Comparison of ENCODE assay signal across 10 cellular contexts in the genomic region with DNA sequence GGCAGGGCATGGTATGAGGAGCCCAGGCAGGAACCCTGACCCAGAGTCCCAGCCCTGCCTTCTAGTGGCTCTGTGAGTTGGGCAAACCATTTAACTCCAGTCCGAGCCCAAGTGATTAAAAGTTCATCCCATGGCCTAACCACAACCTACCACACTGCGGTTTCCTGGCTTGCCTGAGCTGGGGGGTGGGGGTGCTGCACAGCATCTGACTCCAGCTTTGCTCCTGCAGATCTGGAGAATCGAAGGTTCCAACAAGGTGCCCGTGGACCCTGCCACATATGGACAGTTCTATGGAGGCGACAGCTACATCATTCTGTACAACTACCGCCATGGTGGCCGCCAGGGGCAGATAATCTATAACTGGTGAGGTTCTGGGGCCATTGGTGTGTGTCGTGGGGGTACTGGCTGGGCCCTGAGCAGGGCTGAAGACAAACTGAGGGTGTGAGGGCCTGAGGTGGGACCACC. TPM values are rescaled to one million over a fixed set of nuclear protein-coding genes. Genes with fewer than 3 reads are reported as not detected.
DNase-seq lines count a peak whose midpoint lies in the region; ATAC-seq and TF ChIP-seq lines count a peak whose summit lies in the region.
"Had no signal": no experiment of that assay in that cellular context is flagged by ENCODE, and none has a peak within 500 bp of the region (broad histone marks: within the 10 kb centered on the region; RNA-seq: fewer than 3 reads in every experiment).

No MANE protein-coding gene starts in this region.

- peak overlapping the region; percentile 81 for H2AK5ac ChIP-seq in mesenchymal stem cell (ENCODE audit: low read length, severe bottlenecking)

- H3K27ac ChIP-seq in ascending aorta = peak overlapping the region; percentile 98 to 99
- peak overlapping the region; percentile 55 for H3K27ac ChIP-seq in mesenchymal stem cell (ENCODE audit: low read length, poor library complexity, severe bottlenecking)
- peak overlapping the region in 2 of 4 donors; percentile 44 to 77 for H3K27ac ChIP-seq in body of pancreas
- H3K27ac ChIP-seq: C4-2B had no signal

- H3K27me3 ChIP-seq in ascending aorta (no peaks in the 10 kb centered on the region), mesenchymal stem cell (ENCODE audit: control insufficient read depth in 1 of 2, insufficient read depth in 1 of 2, low read length in 2 of 2) (no peaks in the 10 kb centered on the region), body of pancreas (no peaks in the 10 kb centered on the region)

- no peak overlapping the region for H4K91ac ChIP-seq in mesenchymal stem cell (ENCODE audit: low read length)

- no peaks in the 10 kb centered on the region for H3K9me3 ChIP-seq in ascending aorta
- no peaks in the 10 kb centered on the region for H3K9me3 ChIP-seq in mesenchymal stem cell (ENCODE audit: control insufficient read depth, low read length)
- H3K9me3 ChIP-seq in body of pancreas = no peaks in the 10 kb centered on the region

- H3K36me3 ChIP-seq in ascending aorta = peaks cover 84 to 93% of the 10 kb centered on the region in 2 donors
- H3K36me3 ChIP-seq in mesenchymal stem cell (ENCODE audit: control insufficient read depth in 1 of 2, insufficient read depth in 2 of 2, low read depth in 1 of 2, low read length in 2 of 2) = peaks cover 63 to 88% of the 10 kb centered on the region in 2 experiments
- no peaks in the 10 kb centered on the region for H3K36me3 ChIP-seq in body of pancreas (replicated peaks in 1 of 2; ENCODE audit: insufficient read depth in 1 of 2, low read depth in 2 of 2)

- H3K4me1 ChIP-seq in ascending aorta = peaks cover 20 to 71% of the 10 kb centered on the region in 2 donors
- H3K4me1 ChIP-seq in mesenchymal stem cell (ENCODE audit: control insufficient read depth, insufficient read depth, low read depth, low read length) = peaks cover 14% of the 10 kb centered on the region
- peaks cover 41% of the 10 kb centered on the region for H3K4me1 ChIP-seq in body of pancreas

- no peak overlapping the region for H2AFZ ChIP-seq in mesenchymal stem cell (ENCODE audit: low read depth, low read length)

- no peak for TF ChIP-seq POLR2A in body of pancreas (IDR thresholded peaks at IDR 0.05)

- H3K4ac ChIP-seq in mesenchymal stem cell (ENCODE audit: low read depth in 1 of 2, low read length in 2 of 2) = peak overlapping the region; percentile 19 to 69

- 85% methylated on average over 8 of the region's 8 CpGs for WGBS in mesenchymal stem cell
- WGBS in body of pancreas, 2 donors = 92% methylated on average over 8 of the region's 8 CpGs

- peak overlapping the region; percentile 15 to 73 for H3K18ac ChIP-seq in mesenchymal stem cell (ENCODE audit: low read depth in 1 of 2, low read length in 2 of 2)

- no peak overlapping the region for H2BK15ac ChIP-seq in mesenchymal stem cell (ENCODE audit: low read depth, poor library complexity, severe bottlenecking)

- peak; percentile 2 for DNase-seq in stimulated activated naive CD4-positive, alpha-beta T cell treated with Interleukin-2 at 50 U/mL for 16 hours (lab: John Stamatoyannopoulos, UW)
- no peak for DNase-seq in stimulated activated naive CD4-positive, alpha-beta T cell (lab: John Stamatoyannopoulos, UW)
- DNase-seq in ascending aorta (ENCODE audit: low spot score in 2 of 2) (peak in 1 of 2 donors; percentile 61), mesenchymal stem cell (peak; percentile 66), body of pancreas (no peak), NCI-H510A (lab: John Stamatoyannopoulos, UW) (no peak)
- DNase-seq: activated T-cell treated with anti-CD3 and anti-CD28 coated beads, Interleukin-2, amount 50 U/mL, for 24 hours had no signal

- no peak overlapping the region for H2BK5ac ChIP-seq in mesenchymal stem cell (ENCODE audit: low read depth, low read length, poor library complexity, severe bottlenecking)

- peak overlapping the region in 1 of 2 experiments; percentile 48 for H3K14ac ChIP-seq in mesenchymal stem cell (ENCODE audit: low read length in 2 of 2)

- H3K4me3 ChIP-seq in ascending aorta (no peak overlapping the region), mesenchymal stem cell (ENCODE audit: insufficient read depth in 1 of 2, low read depth in 1 of 2, low read length in 2 of 2) (no peak overlapping the region), body of pancreas (no peak overlapping the region)

- peak overlapping the region; percentile 20 to 88 for H2BK12ac ChIP-seq in mesenchymal stem cell (ENCODE audit: low read length in 2 of 2)

- TF ChIP-seq CTCF in ascending aorta (IDR thresholded peaks at IDR 0.05) (no peak), body of pancreas (IDR thresholded peaks at IDR 0.05) (no peak)

- H2BK120ac ChIP-seq in mesenchymal stem cell (ENCODE audit: low read depth, low read length) = no peak overlapping the region

- intact Hi-C loops in ascending aorta (cut with DNase I) (loop anchor here (2.0 kb wide), 1 partner anchor 52 kb away; no protein-coding TSS in a partner anchor), body of pancreas (cut with DNase I) (no loop called here)

- peaks cover 15% of the 10 kb centered on the region for H3K79me1 ChIP-seq in mesenchymal stem cell (replicated peaks; ENCODE audit: low read length, poor library complexity, severe bottlenecking)

- ATAC-seq in HG02759 (IDR thresholded peaks at IDR 0.05; ENCODE audit: unreplicated experiment) (no peak), GM21367 (IDR thresholded peaks at IDR 0.05; ENCODE audit: unreplicated experiment) (no peak), body of pancreas (no peak)

- peak overlapping the region; percentile 2 for H4K8ac ChIP-seq in mesenchymal stem cell (ENCODE audit: low read length)

- peak overlapping the region; percentile 70 for H3K9ac ChIP-seq in mesenchymal stem cell (ENCODE audit: low read length)

- H3K4me2 ChIP-seq in mesenchymal stem cell (ENCODE audit: low read length, poor library complexity, severe bottlenecking) = no peak overlapping the region

- peak overlapping the region in 1 of 2 experiments; percentile 49 for H3K23ac ChIP-seq in mesenchymal stem cell (ENCODE audit: low read length in 2 of 2)

RNA-seq across cellular contexts. Expression of a gene that starts 49.0 kb away (rescaled TPM):
- 306 TPM for total RNA-seq in ascending aorta
- 298 TPM for polyA plus RNA-seq in mesenchymal stem cell (2013, experiment 1 of 2)
- 315 TPM for polyA plus RNA-seq in mesenchymal stem cell (2013, experiment 2 of 2)
- total RNA-seq in body of pancreas = 10 to 100 TPM; 59.9 to 70.5 TPM

RNA-seq across cellular contexts. Expression of a gene that starts 53.1 kb away (rescaled TPM):
- total RNA-seq in ascending aorta (3,012 TPM), body of pancreas (100 to 1,000 TPM; 328 to 753 TPM)
- polyA plus RNA-seq in mesenchymal stem cell (2013, experiment 1 of 2) = 196 TPM
- polyA plus RNA-seq in mesenchymal stem cell (2013, experiment 2 of 2) = 192 TPM

Comparison
In these comparisons a context has a peak if more than half of its experiments do, and no peak if none do; other contexts are left out.
1. DNase-seq: peak in stimulated activated naive CD4-positive, alpha-beta T cell treated with Interleukin-2 at 50 U/mL for 16 hours (single experiment) and mesenchymal stem cell (single experiment); none in stimulated activated naive CD4-positive, alpha-beta T cell (0 of 6), body of pancreas (0 of 4) and NCI-H510A (single experiment).